Comparison of ENCODE assay signal across 1 cellular context in genomic region chr5:176371621-176372539, GRCh38.
TF ChIP-seq lines count a peak whose summit lies in the region.

No MANE protein-coding gene starts in this region.

TF ChIP-seq in GM23338, 12 proteins besides CTCF, POLR2A, EP300 and RAD21 (continued from another document):
- TF ChIP-seq CREB1 (CRISPR knock-in tag; IDR thresholded peaks at IDR 0.05; ENCODE audit: low read depth) (no peak), EZH2phosphoT487 (IDR thresholded peaks at IDR 0.05; ENCODE audit: unreplicated experiment) (no peak), JUNB (IDR thresholded peaks at IDR 0.05; ENCODE audit: unreplicated experiment) (no peak), ZNF331 (CRISPR knock-in tag; IDR thresholded peaks at IDR 0.05; ENCODE audit: low read depth) (no peak), ZNF114 (CRISPR knock-in tag; IDR thresholded peaks at IDR 0.05) (no peak), POLR2AphosphoS5 (IDR thresholded peaks at IDR 0.05; ENCODE audit: low read depth) (no peak), ETS1 (IDR thresholded peaks at IDR 0.05) (no peak), ZNF462 (CRISPR knock-in tag; IDR thresholded peaks at IDR 0.05) (no peak), EZH2 (IDR thresholded peaks at IDR 0.05; ENCODE audit: low read depth, unreplicated experiment) (no peak)
